ENCODE assay signal across 1 cellular context in genomic region chr17:39191750-39192510, GRCh38.
TF ChIP-seq lines count a peak whose summit lies in the region.

No MANE protein-coding gene starts in this region.

TF ChIP-seq in HepG2, 621 proteins besides CTCF, POLR2A, EP300 and RAD21:
- TF ChIP-seq NCOA2 (CRISPR knock-in tag; IDR thresholded peaks at IDR 0.05) (no peak), KLF15 (CRISPR knock-in tag; IDR thresholded peaks at IDR 0.05; ENCODE audit: borderline replicate concordance) (no peak), ZNF614 (CRISPR knock-in tag; IDR thresholded peaks at IDR 0.05; ENCODE audit: borderline replicate concordance) (no peak), NBN (conservative IDR thresholded peaks at IDR 0.05) (no peak), ZNF770 (CRISPR knock-in tag; IDR thresholded peaks at IDR 0.05) (no peak), IKZF4 (CRISPR knock-in tag; IDR thresholded peaks at IDR 0.05; ENCODE audit: borderline replicate concordance, low read depth, not compliant biosample characterization) (no peak), ZNF451 (CRISPR knock-in tag; IDR thresholded peaks at IDR 0.05) (no peak), ZNF329 (CRISPR knock-in tag; IDR thresholded peaks at IDR 0.05; ENCODE audit: low read depth) (no peak), ZNF558 (CRISPR knock-in tag; IDR thresholded peaks at IDR 0.05; ENCODE audit: borderline replicate concordance) (no peak), ZNF17 (CRISPR knock-in tag; IDR thresholded peaks at IDR 0.05) (no peak), SKI (IDR thresholded peaks at IDR 0.05; ENCODE audit: partially characterized antibody) (no peak), ZNF296 (CRISPR knock-in tag; conservative IDR thresholded peaks at IDR 0.05) (no peak)
